ENCODE assay signal across 1 cellular context in the genomic region with DNA sequence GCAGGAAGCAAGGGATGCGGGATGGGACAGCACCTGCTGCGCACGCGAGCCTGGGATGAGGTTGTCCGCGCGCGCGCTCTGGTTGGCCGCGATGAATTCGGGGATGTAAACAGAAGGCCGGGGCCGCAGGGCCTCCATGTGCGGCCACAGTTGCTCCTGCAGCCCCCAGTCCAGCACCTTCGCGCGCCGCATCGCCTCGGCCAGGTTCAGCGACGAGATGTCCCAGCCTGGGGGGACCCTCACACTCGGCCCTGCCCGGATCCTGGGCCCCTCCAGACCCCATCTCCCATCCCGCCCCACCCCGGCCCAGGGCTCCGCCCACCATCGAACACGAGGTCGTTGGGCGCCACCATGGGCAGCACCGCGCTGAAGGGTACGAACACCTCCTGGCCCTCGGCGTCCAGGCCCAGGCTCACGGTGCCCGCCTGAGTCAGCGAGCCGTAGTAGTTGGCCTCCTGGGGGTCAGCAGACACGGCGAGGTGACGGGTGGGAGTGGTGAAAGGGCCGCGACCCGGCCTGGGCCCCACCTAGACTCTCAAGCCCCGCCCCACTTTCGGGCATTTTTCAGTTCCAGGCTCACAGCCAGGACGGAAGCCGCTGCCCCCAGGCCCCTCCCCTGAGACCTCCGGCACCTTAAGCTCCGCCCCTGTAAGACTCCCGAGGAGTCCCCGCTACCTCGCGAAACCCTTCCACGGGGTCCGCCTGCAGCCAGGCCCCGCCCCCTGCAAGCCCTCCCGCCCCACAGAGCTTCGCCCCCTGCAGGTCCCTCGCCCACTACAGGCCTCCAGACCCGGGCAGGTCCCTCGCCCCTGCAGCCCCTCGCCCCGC.
A peak's percentile ranks its signal among the peaks of the same experiment; 100 is the strongest.
TF ChIP-seq lines count a peak whose summit lies in the region.

No MANE protein-coding gene starts in this region.

TF ChIP-seq in GM12878, 131 proteins besides CTCF, POLR2A, EP300 and RAD21:
- TF ChIP-seq MXI1 (IDR thresholded peaks at IDR 0.05; ENCODE audit: low read depth, low read length) = peak; percentile 44; the same call in 1 of the 2 replicates
- peak; percentile 64; the same call in 1 of the 2 replicates for TF ChIP-seq HDGF (IDR thresholded peaks at IDR 0.05)
- TF ChIP-seq CBFB (IDR thresholded peaks at IDR 0.05; ENCODE audit: low read depth) = no peak
- no peak for TF ChIP-seq ZNF217 (IDR thresholded peaks at IDR 0.05)
- TF ChIP-seq SMAD5 (IDR thresholded peaks at IDR 0.05; ENCODE audit: low read depth) = no peak
- TF ChIP-seq, protein P1, sequence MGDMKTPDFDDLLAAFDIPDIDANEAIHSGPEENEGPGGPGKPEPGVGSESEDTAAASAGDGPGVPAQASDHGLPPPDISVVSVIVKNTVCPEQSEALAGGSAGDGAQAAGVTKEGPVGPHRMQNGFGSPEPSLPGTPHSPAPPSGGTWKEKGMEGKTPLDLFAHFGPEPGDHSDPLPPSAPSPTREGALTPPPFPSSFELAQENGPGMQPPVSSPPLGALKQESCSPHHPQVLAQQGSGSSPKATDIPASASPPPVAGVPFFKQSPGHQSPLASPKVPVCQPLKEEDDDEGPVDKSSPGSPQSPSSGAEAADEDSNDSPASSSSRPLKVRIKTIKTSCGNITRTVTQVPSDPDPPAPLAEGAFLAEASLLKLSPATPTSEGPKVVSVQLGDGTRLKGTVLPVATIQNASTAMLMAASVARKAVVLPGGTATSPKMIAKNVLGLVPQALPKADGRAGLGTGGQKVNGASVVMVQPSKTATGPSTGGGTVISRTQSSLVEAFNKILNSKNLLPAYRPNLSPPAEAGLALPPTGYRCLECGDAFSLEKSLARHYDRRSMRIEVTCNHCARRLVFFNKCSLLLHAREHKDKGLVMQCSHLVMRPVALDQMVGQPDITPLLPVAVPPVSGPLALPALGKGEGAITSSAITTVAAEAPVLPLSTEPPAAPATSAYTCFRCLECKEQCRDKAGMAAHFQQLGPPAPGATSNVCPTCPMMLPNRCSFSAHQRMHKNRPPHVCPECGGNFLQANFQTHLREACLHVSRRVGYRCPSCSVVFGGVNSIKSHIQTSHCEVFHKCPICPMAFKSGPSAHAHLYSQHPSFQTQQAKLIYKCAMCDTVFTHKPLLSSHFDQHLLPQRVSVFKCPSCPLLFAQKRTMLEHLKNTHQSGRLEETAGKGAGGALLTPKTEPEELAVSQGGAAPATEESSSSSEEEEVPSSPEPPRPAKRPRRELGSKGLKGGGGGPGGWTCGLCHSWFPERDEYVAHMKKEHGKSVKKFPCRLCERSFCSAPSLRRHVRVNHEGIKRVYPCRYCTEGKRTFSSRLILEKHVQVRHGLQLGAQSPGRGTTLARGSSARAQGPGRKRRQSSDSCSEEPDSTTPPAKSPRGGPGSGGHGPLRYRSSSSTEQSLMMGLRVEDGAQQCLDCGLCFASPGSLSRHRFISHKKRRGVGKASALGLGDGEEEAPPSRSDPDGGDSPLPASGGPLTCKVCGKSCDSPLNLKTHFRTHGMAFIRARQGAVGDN (IDR thresholded peaks at IDR 0.05) = no peak
- peak; percentile 59; the same call in 1 of the 2 replicates for TF ChIP-seq NR2F1 (conservative IDR thresholded peaks at IDR 0.05)
- 0 out of 3 replicates have a peak, but pooled peaks of 1 of the 2 experiments have one; percentile 5 for TF ChIP-seq EGR1 (IDR thresholded peaks at IDR 0.05; ENCODE audit: borderline replicate concordance in 1 of 2, low read depth in 2 of 2, low read length in 2 of 2)
- TF ChIP-seq IKZF1 (conservative IDR thresholded peaks at IDR 0.05) = 0 out of 2 replicates have a peak, but pooled peaks have one; percentile 15
- TF ChIP-seq ZBTB11 (CRISPR knock-in tag; IDR thresholded peaks at IDR 0.05) = no peak
